Comparison of ENCODE assay signal across 8 cellular contexts in genomic region chr10:132536964-132537712, GRCh38. TPM values are rescaled to one million over a fixed set of nuclear protein-coding genes. Genes with fewer than 3 reads are reported as not detected.
DNase-seq lines count a peak whose midpoint lies in the region; ATAC-seq and TF ChIP-seq lines count a peak whose summit lies in the region.

No MANE protein-coding gene starts in this region.

- DNase-seq in Ammon's horn (ENCODE audit: low spot score): peak; percentile 100
- peak; percentile 86 for DNase-seq in NCI-H446 treated with DMSO at 0.1 percent for 48 hours (lab: John Stamatoyannopoulos, UW)
- DNase-seq in activated CD4-positive, alpha-beta T cell treated with anti-CD3 and anti-CD28 coated beads for 48 hours: peak; percentile 100
- DNase-seq in colonic mucosa: peak; percentile 100
- peak; percentile 100 for DNase-seq in left kidney (ENCODE audit: low read depth, low spot score)
- peak; percentile 100 for DNase-seq in stimulated activated CD4-positive, alpha-beta T cell treated with anti-CD3 and anti-CD28 coated beads, Interleukin-1b, Interleukin-23, amount 100 ng/mL, for 48 hours

- ATAC-seq in GM19043 (IDR thresholded peaks at IDR 0.05; ENCODE audit: low read depth, unreplicated experiment) (peak; percentile 76), HG03354 (IDR thresholded peaks at IDR 0.05; ENCODE audit: poor library complexity, severe bottlenecking, unreplicated experiment) (peak; percentile 85)

- peak overlapping the region; percentile 81 to 94 for H3K9ac ChIP-seq in colonic mucosa (ENCODE audit: low read depth in 2 of 2, low read length in 2 of 2)

- no peaks in the 10 kb centered on the region for H3K27me3 ChIP-seq in colonic mucosa

- peak overlapping the region; percentile 55 for H3K4me3 ChIP-seq in colonic mucosa

- peaks cover 11% of the 10 kb centered on the region for H3K4me1 ChIP-seq in colonic mucosa

- TF ChIP-seq CTCF in colonic mucosa (IDR thresholded peaks at IDR 0.05): no peak

- no peaks in the 10 kb centered on the region for H3K36me3 ChIP-seq in colonic mucosa

- H3K9me3 ChIP-seq in colonic mucosa: no peaks in the 10 kb centered on the region

- H3K27ac ChIP-seq in colonic mucosa: peak overlapping the region; percentile 77

- intact Hi-C loops in colonic mucosa (cut with DNase I): loop anchor here (5.0 kb wide), 1 partner anchor 75 kb away; no protein-coding TSS in a partner anchor

RNA-seq across cellular contexts. Expression of gene INPP5A, which starts 0.4 kb away (rescaled TPM):
- 10 to 100 TPM; 29.9 to 41.5 TPM for total RNA-seq in colonic mucosa

Comparison
In these comparisons a context has a peak if more than half of its experiments do, and no peak if none do; other contexts are left out.
1. Peak in every context shown above with its lines: DNase-seq, ATAC-seq, H3K4me3 ChIP-seq and H3K27ac ChIP-seq.